1 cellular context compared by ENCODE assay signal in the genomic region with DNA sequence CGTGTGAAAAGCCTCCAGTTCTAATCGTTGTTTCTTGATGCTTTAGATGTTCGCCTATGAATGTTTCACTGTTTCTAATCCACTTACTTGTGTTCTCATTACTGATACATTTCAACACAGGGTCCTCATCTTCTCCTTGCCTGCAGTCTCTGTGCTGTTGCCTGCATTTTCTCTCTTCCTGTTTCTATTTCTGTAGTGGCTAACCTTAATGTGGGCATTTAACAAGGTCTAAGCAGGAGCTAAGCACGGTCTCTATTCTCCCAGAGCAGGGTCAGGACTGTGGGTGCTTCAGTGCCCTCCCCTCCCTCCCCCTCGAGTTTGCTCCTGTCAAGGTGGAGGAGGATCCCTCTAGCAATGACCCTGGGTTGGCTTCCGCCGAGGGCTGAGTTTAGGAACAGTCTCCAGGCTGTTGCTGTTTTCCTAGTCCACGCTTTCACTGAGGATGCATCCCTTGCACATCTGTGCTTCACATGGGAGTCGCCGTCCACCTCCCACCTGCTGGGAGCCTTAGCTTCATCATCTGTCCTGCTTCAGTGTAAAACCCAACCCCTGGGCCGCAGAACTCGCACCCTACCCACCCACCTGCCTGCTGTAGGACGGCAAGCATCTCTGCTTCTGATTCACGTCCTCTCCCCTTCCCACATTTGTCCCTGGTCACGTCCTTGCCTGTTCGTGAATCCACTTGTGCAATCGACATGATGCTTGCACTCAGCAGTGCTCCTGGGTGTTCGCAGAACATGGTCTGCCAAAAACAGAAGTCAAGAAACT.
TF ChIP-seq lines count a peak whose summit lies in the region.

No MANE protein-coding gene starts in this region.

TF ChIP-seq in HepG2, 621 proteins besides CTCF, POLR2A, EP300 and RAD21:
- TF ChIP-seq NFIB (CRISPR knock-in tag; IDR thresholded peaks at IDR 0.05; ENCODE audit: borderline replicate concordance) (no peak), ZNF207 (IDR thresholded peaks at IDR 0.05; ENCODE audit: borderline replicate concordance) (no peak)
